Comparison of ENCODE assay signal across 22 cellular contexts in genomic region chr3:112273536-112273935, GRCh38. TPM values are rescaled to one million over a fixed set of nuclear protein-coding genes. Genes with fewer than 3 reads are reported as not detected.
DNase-seq lines count a peak whose midpoint lies in the region; ATAC-seq and TF ChIP-seq lines count a peak whose summit lies in the region.
"Had no signal": no experiment of that assay in that cellular context is flagged by ENCODE, and none has a peak within 500 bp of the region (broad histone marks: within the 10 kb centered on the region; RNA-seq: fewer than 3 reads in every experiment).

No MANE protein-coding gene starts in this region.

- H3K4me3 Mint-ChIP-seq in GM23338 (no peak overlapping the region), WTC11 (no peak overlapping the region)
- H3K4me3 Mint-ChIP-seq: CD4-positive, alpha-beta memory T cell; HFFc6 had no signal

- POLR2A ChIA-PET in WTC11 (lab: Charles Lee) = no interaction called here

- no peaks in the 10 kb centered on the region for H3K36me3 Mint-ChIP-seq in GM23338 (ENCODE audit: low read depth)
- no peaks in the 10 kb centered on the region for H3K36me3 Mint-ChIP-seq in WTC11
- H3K36me3 Mint-ChIP-seq: CD4-positive, alpha-beta memory T cell had no signal

- H3K79me2 ChIP-seq in GM23338 (replicated peaks; ENCODE audit: insufficient read depth) = no peaks in the 10 kb centered on the region

- intact Hi-C loops in head of caudate nucleus (cut with DNase I) = no loop called here

- no peak overlapping the region for H3K4me2 ChIP-seq in GM23338

- H3K4me1 Mint-ChIP-seq in GM23338 = peaks cover 3% of the 10 kb centered on the region; the same call in 2 of the 3 replicates
- H3K4me1 Mint-ChIP-seq in WTC11 = peaks cover 6% of the 10 kb centered on the region; the same call in 1 of the 2 replicates
- H3K4me1 Mint-ChIP-seq: CD4-positive, alpha-beta memory T cell had no signal

- ATAC-seq in GM23338 (peak; percentile 38; the same call in 2 of the 3 replicates), WTC11 (peak; percentile 56)

- no peaks in the 10 kb centered on the region for H3K36me3 ChIP-seq in GM23338 (ENCODE audit: insufficient read depth)
- H3K36me3 ChIP-seq: HAP-1 had no signal

- H3K27ac Mint-ChIP-seq in GM23338 (no peak overlapping the region), WTC11 (no peak overlapping the region)
- H3K27ac Mint-ChIP-seq: CD4-positive, alpha-beta memory T cell; HFFc6 had no signal

- no peaks in the 10 kb centered on the region for H3K4me1 ChIP-seq in GM23338 (ENCODE audit: insufficient read depth)
- H3K4me1 ChIP-seq: HAP-1 had no signal

- H3F3A ChIP-seq in GM23338 (replicated peaks; ENCODE audit: low read depth) = no peaks in the 10 kb centered on the region

- H4K20me1 ChIP-seq in GM23338 (replicated peaks; ENCODE audit: insufficient read depth) = no peaks in the 10 kb centered on the region

- H3K9me3 Mint-ChIP-seq in GM23338 (no peaks in the 10 kb centered on the region), WTC11 (no peaks in the 10 kb centered on the region)
- H3K9me3 Mint-ChIP-seq: CD4-positive, alpha-beta memory T cell; HFFc6 had no signal

- TF ChIP-seq CTCF in GM23338 (conservative IDR thresholded peaks at IDR 0.05; ENCODE audit: low read depth in 2 of 2) = no peak
- TF ChIP-seq CTCF in WTC11 (IDR thresholded peaks at IDR 0.05) = no peak
- TF ChIP-seq CTCF in fibroblast of the aortic adventitia (IDR thresholded peaks at IDR 0.05; ENCODE audit: insufficient read depth, low read length) = no peak

- no peaks in the 10 kb centered on the region for H3K27me3 Mint-ChIP-seq in GM23338 (ENCODE audit: insufficient read depth, low read depth, poor library complexity)
- no peaks in the 10 kb centered on the region; the same call in 1 of the 2 replicates for H3K27me3 Mint-ChIP-seq in WTC11 (ENCODE audit: low read depth)

- H3K4me3 ChIP-seq in GM23338 (no peak overlapping the region), fibroblast of the aortic adventitia (ENCODE audit: low read depth, low read length) (no peak overlapping the region)
- H3K4me3 ChIP-seq: GM23248, HAP-1 had no signal

- H3K27ac ChIP-seq in GM23338 (ENCODE audit: low read depth) = no peak overlapping the region
- H3K27ac ChIP-seq: GM23248 had no signal

- CTCF ChIA-PET in WTC11 (lab: Charles Lee) = interaction anchor here (1.0 kb wide), 1 partner anchor 136 kb away, joined by 3 read pairs; no protein-coding TSS in a partner anchor

- no peaks in the 10 kb centered on the region for H3K27me3 ChIP-seq in GM23338 (ENCODE audit: insufficient read depth)

- no peaks in the 10 kb centered on the region for H3K9me2 ChIP-seq in GM23338 (ENCODE audit: insufficient read depth)

- no peak overlapping the region for H2AFZ ChIP-seq in GM23338
- H2AFZ ChIP-seq: GM23248 had no signal

- DNase-seq in GM23338 (ENCODE audit: low spot score) = peak; percentile 23
- no peak for DNase-seq in WTC11 (ENCODE audit: low spot score)
- DNase-seq in fibroblast of the aortic adventitia (ENCODE audit: low read depth) = peak; percentile 7
- DNase-seq in activated T-cell treated with anti-CD3 and anti-CD28 coated beads for 4 hours = no peak
- DNase-seq in 8988T = no peak
- DNase-seq in head of caudate nucleus = no peak
- DNase-seq: C1 segment of cervical spinal cord; Calu3; CD4-positive, alpha-beta memory T cell; COR-L47; DMS53; DMS79 treated with DMSO at 0.1 percent for 48 hours; GF-D8; GM23248; HFFc6 had no signal

TF ChIP-seq in GM23338, 12 proteins besides CTCF, POLR2A, EP300 and RAD21 (continues in another document):
- TF ChIP-seq ZNF114 (CRISPR knock-in tag; IDR thresholded peaks at IDR 0.05) (no peak), NANOG (IDR thresholded peaks at IDR 0.05; ENCODE audit: borderline replicate concordance) (no peak), POLR2AphosphoS5 (IDR thresholded peaks at IDR 0.05; ENCODE audit: low read depth) (no peak), ZNF331 (CRISPR knock-in tag; IDR thresholded peaks at IDR 0.05; ENCODE audit: low read depth) (no peak), CREB1 (CRISPR knock-in tag; IDR thresholded peaks at IDR 0.05; ENCODE audit: low read depth) (no peak), REST (IDR thresholded peaks at IDR 0.05; ENCODE audit: unreplicated experiment) (no peak)

TF ChIP-seq in WTC11, 78 proteins besides CTCF, POLR2A, EP300 and RAD21:
- no peak for TF ChIP-seq ZNF423 (CRISPR knock-in tag; IDR thresholded peaks at IDR 0.05)
- no peak for TF ChIP-seq JAZF1 (CRISPR knock-in tag; IDR thresholded peaks at IDR 0.05)
- TF ChIP-seq ZNF425 (CRISPR knock-in tag; conservative IDR thresholded peaks at IDR 0.05) = no peak
- TF ChIP-seq NFE2L1 (CRISPR knock-in tag; IDR thresholded peaks at IDR 0.05) = no peak
- no peak for TF ChIP-seq ZMAT4 (CRISPR knock-in tag; IDR thresholded peaks at IDR 0.05)
- no peak for TF ChIP-seq ZBTB43 (CRISPR knock-in tag; IDR thresholded peaks at IDR 0.05)
- TF ChIP-seq ARID4B (CRISPR knock-in tag; IDR thresholded peaks at IDR 0.05; ENCODE audit: borderline replicate concordance) = no peak

RNA-seq across cellular contexts. Expression of gene SLC9C1, which starts 20.5 kb away (rescaled TPM):
- total RNA-seq in GM23338 (2014; rRNA removed; shearing (Covaris generic)) = 0.97 and 1.7 TPM in 2 replicates
- 0.66 and 1.8 TPM in 2 replicates for polyA plus RNA-seq in GM23338 (2016; fragmentation: Nextera tagmentation; extraction: Ambion mirVana)
- total RNA-seq in WTC11 (2021) (1.4 to 3.5 TPM (median 2.5 TPM) in 3 replicates), fibroblast of the aortic adventitia (ENCODE audit: low replicate concordance) (0.33 and 0.45 TPM in 2 replicates)
- total RNA-seq: A172; A673; Calu3; CD4-positive, alpha-beta memory T cell; Daoy; G401; GM23248; H4; HFFc6 had no signal
- polyA plus RNA-seq: BJ; CD4-positive, alpha-beta memory T cell; GM23248 had no signal

RNA-seq across cellular contexts. Expression of gene CD200, which starts 59.4 kb away (rescaled TPM):
- 49.3 and 51.9 TPM in 2 replicates for total RNA-seq in GM23338 (2014; rRNA removed; shearing (Covaris generic))
- polyA plus RNA-seq in GM23338 (2016; fragmentation: Nextera tagmentation; extraction: Ambion mirVana) = 56.5 and 65.0 TPM in 2 replicates
- total RNA-seq in WTC11 (2021) (46.8 to 56.1 TPM (median 54.1 TPM) in 3 replicates), fibroblast of the aortic adventitia (ENCODE audit: low replicate concordance) (3.3 and 3.7 TPM in 2 replicates)
- total RNA-seq: A172, A673, Calu3, Daoy, G401, GM23248, H4, HFFc6 had no signal

Comparison
In these comparisons a context has a peak if more than half of its experiments do, and no peak if none do; other contexts are left out.
1. DNase-seq: peak in GM23338 (single experiment) and fibroblast of the aortic adventitia (single experiment); none in WTC11 (single experiment), activated T-cell treated with anti-CD3 and anti-CD28 coated beads for 4 hours (single experiment), 8988T (single experiment) and head of caudate nucleus (0 of 42).
2. RNA of gene CD200, which starts 59.4 kb away (total RNA-seq): 49.3 to 51.9 TPM in GM23338 and 46.8 to 56.1 TPM in WTC11; 3.3 to 3.7 TPM in fibroblast of the aortic adventitia; every median in the first group is over 10 times any median in the second.